ENCODE assay signal across 14 cellular contexts in the genomic region with DNA sequence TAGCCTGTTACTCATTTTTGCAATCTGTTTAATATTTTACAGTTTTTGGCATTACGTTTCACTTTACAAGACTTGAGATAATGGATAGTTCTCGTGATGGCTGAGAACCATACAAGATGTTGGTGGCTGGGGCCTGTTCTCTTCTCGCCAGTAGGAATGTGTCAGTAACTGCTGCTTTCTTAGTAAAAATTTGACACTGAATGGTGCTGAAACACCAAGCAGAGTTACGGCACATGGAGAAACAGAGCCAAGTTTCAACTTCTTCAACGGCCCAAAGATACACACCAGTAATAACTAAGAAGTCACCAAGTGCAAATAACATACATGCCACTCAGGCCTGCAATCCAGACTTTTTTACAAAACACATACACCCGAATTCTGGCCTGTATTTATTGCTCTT.
"Had no signal": no experiment of that assay in that cellular context is flagged by ENCODE, and none has a peak within 500 bp of the region (broad histone marks: within the 10 kb centered on the region; RNA-seq: fewer than 3 reads in every experiment).

No MANE protein-coding gene starts in this region.

- H3K9me3 Mint-ChIP-seq: activated naive CD8-positive, alpha-beta T cell treated with anti-CD3 and anti-CD28 coated beads, Interleukin-2, amount 50 U/mL, for 24 hours; neural progenitor cell; stimulated activated memory B cell treated with anti-CD40 and anti-IgM and Interleukin-4, amounts not matched to agents 10 μg/mL and 1 μg/mL and 100 μg/mL, for 72 hours had no signal

- H3K27me3 ChIP-seq: neural progenitor cell, uterus had no signal

- DNase-seq: activated naive CD4-positive, alpha-beta T cell treated with Interleukin-2 at 50 U/mL for 16 hours; activated naive CD8-positive, alpha-beta T cell treated with anti-CD3 and anti-CD28 coated beads, Interleukin-2, amount 50 U/mL, for 24 hours; activated T-cell treated with anti-CD3 and anti-CD28 coated beads for 4 hours; foreskin melanocyte; head of caudate nucleus; SK-N-SH; T-helper 1 cell; T1000 had no signal

- H3K4me1 Mint-ChIP-seq: activated naive CD8-positive, alpha-beta T cell treated with anti-CD3 and anti-CD28 coated beads, Interleukin-2, amount 50 U/mL, for 24 hours; neural progenitor cell; stimulated activated memory B cell treated with anti-CD40 and anti-IgM and Interleukin-4, amounts not matched to agents 10 μg/mL and 1 μg/mL and 100 μg/mL, for 72 hours had no signal

- H3K4me3 Mint-ChIP-seq: activated naive CD8-positive, alpha-beta T cell treated with anti-CD3 and anti-CD28 coated beads, Interleukin-2, amount 50 U/mL, for 24 hours; neural progenitor cell; stimulated activated memory B cell treated with anti-CD40 and anti-IgM and Interleukin-4, amounts not matched to agents 10 μg/mL and 1 μg/mL and 100 μg/mL, for 72 hours had no signal

- H3K27me3 Mint-ChIP-seq: activated naive CD8-positive, alpha-beta T cell treated with anti-CD3 and anti-CD28 coated beads, Interleukin-2, amount 50 U/mL, for 24 hours had no signal

- ATAC-seq: activated CD4-positive, CD25-positive, alpha-beta regulatory T cell treated with anti-CD3 and anti-CD28 coated beads, Interleukin-2, amount 50 U/mL, for 24 hours; activated naive CD8-positive, alpha-beta T cell treated with anti-CD3 and anti-CD28 coated beads, Interleukin-2, amount 50 U/mL, for 24 hours; esophagus mucosa; stimulated activated memory B cell treated with anti-CD40 and anti-IgM and Interleukin-4, amounts not matched to agents 10 μg/mL and 1 μg/mL and 100 μg/mL, for 72 hours had no signal

- H3K36me3 Mint-ChIP-seq: stimulated activated memory B cell treated with anti-CD40 and anti-IgM and Interleukin-4, amounts not matched to agents 10 μg/mL and 1 μg/mL and 100 μg/mL, for 72 hours had no signal

- H3K4me1 ChIP-seq: neural progenitor cell, parathyroid adenoma, uterus had no signal

- H3K4me3 ChIP-seq: neural progenitor cell, uterus had no signal

- H3K36me3 ChIP-seq: neural progenitor cell, uterus had no signal

- H3K9me3 ChIP-seq: SK-N-SH, uterus had no signal

- H3K27ac ChIP-seq: neural progenitor cell, parathyroid adenoma had no signal

- H3K27ac Mint-ChIP-seq: activated naive CD8-positive, alpha-beta T cell treated with anti-CD3 and anti-CD28 coated beads, Interleukin-2, amount 50 U/mL, for 24 hours; neural progenitor cell; stimulated activated memory B cell treated with anti-CD40 and anti-IgM and Interleukin-4, amounts not matched to agents 10 μg/mL and 1 μg/mL and 100 μg/mL, for 72 hours had no signal
